6 cellular contexts compared by ENCODE assay signal in genomic region chr1:1274299-1274930, GRCh38. TPM values are rescaled to one million over a fixed set of nuclear protein-coding genes. Genes with fewer than 3 reads are reported as not detected.
DNase-seq lines count a peak whose midpoint lies in the region; ATAC-seq and TF ChIP-seq lines count a peak whose summit lies in the region.

No MANE protein-coding gene starts in this region.

- WGBS in heart left ventricle, 4 donors: 8 to 29% (median 21%) methylated on average over 22 to 31 of the region's 31 CpGs
- WGBS in transverse colon (ENCODE audit: low coverage in 1 of 2), 2 donors: 26 to 30% methylated on average over 4 to 22 of the region's 31 CpGs

- no peaks in the 10 kb centered on the region for H3K9me3 ChIP-seq in Loucy (ENCODE audit: insufficient read depth, low read depth, low read length)
- no peaks in the 10 kb centered on the region for H3K9me3 ChIP-seq in heart left ventricle
- H3K9me3 ChIP-seq in transverse colon: no peaks in the 10 kb centered on the region

- peak overlapping the region; percentile 98 for H3K4me3 ChIP-seq in Loucy (ENCODE audit: low read length, poor library complexity, severe bottlenecking)
- H3K4me3 ChIP-seq in heart left ventricle: peak overlapping the region; percentile 61 to 99 (median 94)
- peak overlapping the region; percentile 51 to 98 (median 80) for H3K4me3 ChIP-seq in transverse colon

- intact Hi-C loops in heart left ventricle (cut with DNase I): loop anchor here in 2 of 10 donors (5.0 kb wide), 1 partner anchor 42 kb away; the partner anchor contains the start of genes B3GALT6 (in 2 of the 2) and SDF4 (in 2 of the 2)
- intact Hi-C loops in transverse colon (cut with DNase I; ENCODE audit: low total_unique reads): no loop called here

- TF ChIP-seq POLR2A in heart left ventricle (IDR thresholded peaks at IDR 0.05) (no peak), transverse colon (IDR thresholded peaks at IDR 0.05) (no peak)

- peaks cover 36% of the 10 kb centered on the region for H4K20me1 ChIP-seq in Loucy (ENCODE audit: insufficient read depth, low read length, poor library complexity, severe bottlenecking)

- DNase-seq in heart left ventricle (peak in 1 of 5 donors; percentile 56), transverse colon (no peak), NCI-H2171 (lab: John Stamatoyannopoulos, UW) (no peak)
- no peak for DNase-seq in stimulated activated naive CD4-positive, alpha-beta T cell treated with Interleukin-2 at 50 U/mL for 16 hours (lab: John Stamatoyannopoulos, UW)

- H3K79me2 ChIP-seq in Loucy (ENCODE audit: insufficient read depth, low read length): peaks cover 50% of the 10 kb centered on the region

- H3K9me2 ChIP-seq in Loucy (replicated peaks; ENCODE audit: low read depth, low read length): no peaks in the 10 kb centered on the region

- H3K9ac ChIP-seq in Loucy (ENCODE audit: low read depth, low read length, poor library complexity, severe bottlenecking): peak overlapping the region; percentile 97

- H2AFZ ChIP-seq in Loucy (ENCODE audit: low read length): peak overlapping the region; percentile 90

- H3K27me3 ChIP-seq in Loucy (ENCODE audit: insufficient read depth, low read length, poor library complexity, severe bottlenecking) (no peaks in the 10 kb centered on the region), heart left ventricle (no peaks in the 10 kb centered on the region), transverse colon (no peaks in the 10 kb centered on the region)

- no peaks in the 10 kb centered on the region for H3F3A ChIP-seq in Loucy (ENCODE audit: low read depth)

- peak overlapping the region; percentile 78; the same call in 1 of the 2 replicates for H3K27ac ChIP-seq in 22Rv1
- H3K27ac ChIP-seq in heart left ventricle: peak overlapping the region in 11 of 12 donors; percentile 76 to 96 (median 90)
- H3K27ac ChIP-seq in transverse colon: peak overlapping the region; percentile 83 to 90 (median 88)

- TF ChIP-seq EP300 in transverse colon (IDR thresholded peaks at IDR 0.05; ENCODE audit: low read depth): no peak

- ATAC-seq in heart left ventricle: peak; percentile 2 to 43 (median 29)

- H3K4me1 ChIP-seq in Loucy (ENCODE audit: insufficient read depth, low read length, poor library complexity, severe bottlenecking): peaks cover 34% of the 10 kb centered on the region
- peaks cover 14 to 45% (median 38%) of the 10 kb centered on the region in 12 donors for H3K4me1 ChIP-seq in heart left ventricle
- peaks cover 20 to 37% (median 35%) of the 10 kb centered on the region in 4 donors for H3K4me1 ChIP-seq in transverse colon

- peak overlapping the region; percentile 93 for H3K4me2 ChIP-seq in Loucy (ENCODE audit: low read depth, low read length, poor library complexity, severe bottlenecking)

- in situ Hi-C loops in transverse colon (cut with MboI; ENCODE audit: low pct_ligation_motif_present in 1 of 4, low pct_unique_long_range_greater_than_20kb in 1 of 4, low sequenced_read_pairs in 3 of 4): loop anchor here in 2 of 4 donors (10.0 to 25.0 kb wide), 2 partner anchors 160 to 162 kb away; partner anchors contain the start of gene C1orf159 (in 2 of the 2)

- TF ChIP-seq CTCF in 22Rv1 (IDR thresholded peaks at IDR 0.05) (no peak), Loucy (conservative IDR thresholded peaks at IDR 0.05; ENCODE audit: low read length) (0 out of 2 replicates have a peak, but pooled peaks have one; percentile 2), heart left ventricle (IDR thresholded peaks at IDR 0.05) (no peak), transverse colon (IDR thresholded peaks at IDR 0.05) (no peak)

- no peaks in the 10 kb centered on the region for H3K36me3 ChIP-seq in Loucy (ENCODE audit: insufficient read depth, low read length)
- H3K36me3 ChIP-seq in heart left ventricle: peaks cover 0 to 9% (median 0%) of the 10 kb centered on the region in 9 donors
- H3K36me3 ChIP-seq in transverse colon: no peaks in the 10 kb centered on the region

RNA-seq across cellular contexts. Expression of gene UBE2J2, which starts 0.8 kb away (rescaled TPM):
- total RNA-seq in heart left ventricle: 10 to 100 TPM; 23.3 to 43.9 (median 33.2) TPM
- polyA plus RNA-seq in heart left ventricle: 10 to 100 TPM; 38.7 to 53.6 TPM
- total RNA-seq in transverse colon: 100 to 1,000 TPM in 1 of 4 donors, 10 to 100 TPM in 3; 49.6 to 110 (median 59.1) TPM

RNA-seq across cellular contexts. Expression of gene SCNN1D, which starts 5.8 kb away (rescaled TPM):
- 10 to 100 TPM in 1 of 9 donors, 1 to 10 TPM in 5, under 1 TPM in 3; 0.81 to 12.2 (median 3.7) TPM for total RNA-seq in heart left ventricle
- polyA plus RNA-seq in heart left ventricle: 1 to 10 TPM in 1 of 2 donors, under 1 TPM in 1; 0.47 to 6.2 TPM
- total RNA-seq in transverse colon: 1 to 10 TPM; 1.5 to 3.5 (median 2.4) TPM

RNA-seq across cellular contexts. Expression of gene C1QTNF12, which starts 27.9 kb away (rescaled TPM):
- total RNA-seq in heart left ventricle: 1 to 10 TPM in 2 of 9 donors, under 1 TPM in 5, not detected in 2; 0.72 to 3.5 (median 0.85) TPM
- under 1 TPM; 0.84 to 0.93 TPM for polyA plus RNA-seq in heart left ventricle
- total RNA-seq in transverse colon: 10 to 100 TPM in 3 of 4 donors, not detected in 1; 11.9 to 52.8 (median 15.7) TPM

RNA-seq across cellular contexts. Expression of gene ACAP3, which starts 33.3 kb away (rescaled TPM):
- total RNA-seq in heart left ventricle (10 to 100 TPM; 28.7 to 56.3 (median 34.1) TPM), transverse colon (100 to 1,000 TPM in 2 of 4 donors, 10 to 100 TPM in 2; 52.4 to 190 (median 99.5) TPM)
- polyA plus RNA-seq in heart left ventricle: 10 to 100 TPM; 20.1 to 59.5 TPM

RNA-seq across cellular contexts. Expression of gene PUSL1, which starts 34.0 kb away (rescaled TPM):
- 10 to 100 TPM in 4 of 9 donors, 1 to 10 TPM in 5; 6.8 to 17.7 (median 9.7) TPM for total RNA-seq in heart left ventricle
- polyA plus RNA-seq in heart left ventricle: 10 to 100 TPM; 16.0 to 16.2 TPM
- total RNA-seq in transverse colon: 10 to 100 TPM in 3 of 4 donors, 1 to 10 TPM in 1; 7.0 to 35.9 (median 20.5) TPM
